1 cellular context compared by ENCODE assay signal in genomic region chr22:24554316-24555159, GRCh38.
TF ChIP-seq lines count a peak whose summit lies in the region.

GUCD1 (minus strand) TSS chr22:24555138; CDS start chr22:24554991, 147 bp downstream.

TF ChIP-seq in K562, 482 proteins besides CTCF, POLR2A, EP300 and RAD21 (continued from another document and continues in another):
- no peak for TF ChIP-seq CEBPZ (IDR thresholded peaks at IDR 0.05; ENCODE audit: borderline replicate concordance, low read depth, low read length)
- no peak for TF ChIP-seq ATF2 (CRISPR knock-in tag; IDR thresholded peaks at IDR 0.05)
- no peak for TF ChIP-seq CLOCK (CRISPR knock-in tag; IDR thresholded peaks at IDR 0.05; ENCODE audit: borderline replicate concordance)
- no peak for TF ChIP-seq ETS1 (conservative IDR thresholded peaks at IDR 0.05; ENCODE audit: control insufficient read depth, low read depth, low read length)
- 0 out of 2 replicates have a peak, but pooled peaks have one; percentile 20 for TF ChIP-seq SP1 (CRISPR knock-in tag; IDR thresholded peaks at IDR 0.05)
- TF ChIP-seq ZNF174 (CRISPR knock-in tag; IDR thresholded peaks at IDR 0.05): no peak
- peak; percentile 78 for TF ChIP-seq POLR2G (IDR thresholded peaks at IDR 0.05; ENCODE audit: low read depth, low read length)
- TF ChIP-seq STAT6 (CRISPR knock-in tag; IDR thresholded peaks at IDR 0.05): no peak
- TF ChIP-seq SUPT5H (IDR thresholded peaks at IDR 0.05): no peak; the same call in none of the 2 replicates
- TF ChIP-seq GTF3C2 (IDR thresholded peaks at IDR 0.05; ENCODE audit: borderline replicate concordance, extremely low read depth, insufficient read length): no peak
- peak in 1 of 2 experiments; percentile 19; a peak in 1 of 4 replicates for TF ChIP-seq UBTF (IDR thresholded peaks at IDR 0.05; ENCODE audit: borderline replicate concordance in 1 of 2, low read depth in 2 of 2, low read length in 2 of 2)
- TF ChIP-seq PHF8 (IDR thresholded peaks at IDR 0.05; ENCODE audit: borderline replicate concordance, low read length): peak; percentile 49; the same call in 1 of the 2 replicates
- 0 out of 2 replicates have a peak, but pooled peaks have one; percentile 55 for TF ChIP-seq KAT7 (CRISPR knock-in tag; IDR thresholded peaks at IDR 0.05; ENCODE audit: borderline replicate concordance)
- no peak for TF ChIP-seq THAP7 (CRISPR knock-in tag; IDR thresholded peaks at IDR 0.05)
- no peak for TF ChIP-seq ZNF280A (IDR thresholded peaks at IDR 0.05; ENCODE audit: low read depth, partially characterized antibody)
- peak; percentile 67 for TF ChIP-seq SAP30 (IDR thresholded peaks at IDR 0.05; ENCODE audit: borderline replicate concordance, insufficient read depth, low read depth, low read length, poor library complexity, severe bottlenecking)
- TF ChIP-seq RBBP5 (IDR thresholded peaks at IDR 0.05; ENCODE audit: borderline replicate concordance, insufficient read depth, low read length, poor library complexity, severe bottlenecking): peak; percentile 43
- TF ChIP-seq KDM2B (CRISPR knock-in tag; IDR thresholded peaks at IDR 0.05): 0 out of 2 replicates have a peak, but pooled peaks have one; percentile 23
- no peak for TF ChIP-seq TCFL5 (CRISPR knock-in tag; conservative IDR thresholded peaks at IDR 0.05)
- peak; percentile 29; the same call in 1 of the 2 replicates for TF ChIP-seq ZNF263 (CRISPR knock-in tag; IDR thresholded peaks at IDR 0.05; ENCODE audit: borderline replicate concordance)
- TF ChIP-seq FIP1L1 (IDR thresholded peaks at IDR 0.05; ENCODE audit: low read depth, low read length, poor library complexity, severe bottlenecking): peak; percentile 61
- TF ChIP-seq ZFX (CRISPR knock-in tag; IDR thresholded peaks at IDR 0.05): 0 out of 2 replicates have a peak, but pooled peaks have one; percentile 0
- 0 out of 2 replicates have a peak, but pooled peaks have one; percentile 38 for TF ChIP-seq EP400 (IDR thresholded peaks at IDR 0.05)
- 0 out of 2 replicates have a peak, but pooled peaks have one; percentile 12 for TF ChIP-seq L3MBTL2 (IDR thresholded peaks at IDR 0.05)
- peak; percentile 15; the same call in 1 of the 2 replicates for TF ChIP-seq ZBTB7A (IDR thresholded peaks at IDR 0.05; ENCODE audit: borderline replicate concordance, control insufficient read depth, low read depth, low read length)
- peak; percentile 13; the same call in 1 of the 2 replicates for TF ChIP-seq NKRF (IDR thresholded peaks at IDR 0.05; ENCODE audit: borderline replicate concordance)
- peak; percentile 82 for TF ChIP-seq CHD1 (IDR thresholded peaks at IDR 0.05; ENCODE audit: low read length)
- TF ChIP-seq ESRRA (IDR thresholded peaks at IDR 0.05; ENCODE audit: borderline replicate concordance, low read depth): peak; percentile 16; the same call in 1 of the 2 replicates
- TF ChIP-seq HMGN3 (IDR thresholded peaks at IDR 0.05; ENCODE audit: borderline replicate concordance, extremely low read depth, insufficient read length, low read depth, low read length): peak; percentile 25
